In the genomic region with DNA sequence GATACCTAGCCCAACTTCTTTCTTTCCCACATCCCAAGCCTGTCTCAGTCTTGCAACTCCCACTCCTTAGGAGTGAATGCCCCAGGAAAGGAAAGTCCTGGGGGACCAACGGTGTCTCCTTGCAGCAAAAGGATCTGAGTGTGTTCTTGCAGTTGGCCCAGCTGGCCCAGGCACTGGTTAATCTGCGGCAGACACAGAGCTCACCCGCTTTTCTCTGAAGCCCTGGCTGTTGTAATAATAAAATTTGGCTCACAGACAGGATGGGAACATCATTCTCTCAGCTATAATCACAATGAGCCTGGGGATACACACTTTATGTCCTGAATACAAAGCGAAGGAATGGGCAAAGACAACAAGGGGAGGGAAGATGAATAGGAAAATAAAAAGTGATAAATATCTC, we compare ENCODE assay signal across 2 cellular contexts.
TF ChIP-seq lines count a peak whose summit lies in the region.

No MANE protein-coding gene starts in this region.

TF ChIP-seq in SK-N-SH treated with all-trans-retinoic acid at 6 μM for 48 hours, 23 proteins besides CTCF, POLR2A, EP300 and RAD21 (continued from another document):
- no peak for TF ChIP-seq BACH2 (CRISPR knock-in tag; IDR thresholded peaks at IDR 0.05; ENCODE audit: borderline replicate concordance)
- TF ChIP-seq TCF4 (CRISPR knock-in tag; IDR thresholded peaks at IDR 0.05; ENCODE audit: borderline replicate concordance) = no peak
- TF ChIP-seq, protein P1, sequence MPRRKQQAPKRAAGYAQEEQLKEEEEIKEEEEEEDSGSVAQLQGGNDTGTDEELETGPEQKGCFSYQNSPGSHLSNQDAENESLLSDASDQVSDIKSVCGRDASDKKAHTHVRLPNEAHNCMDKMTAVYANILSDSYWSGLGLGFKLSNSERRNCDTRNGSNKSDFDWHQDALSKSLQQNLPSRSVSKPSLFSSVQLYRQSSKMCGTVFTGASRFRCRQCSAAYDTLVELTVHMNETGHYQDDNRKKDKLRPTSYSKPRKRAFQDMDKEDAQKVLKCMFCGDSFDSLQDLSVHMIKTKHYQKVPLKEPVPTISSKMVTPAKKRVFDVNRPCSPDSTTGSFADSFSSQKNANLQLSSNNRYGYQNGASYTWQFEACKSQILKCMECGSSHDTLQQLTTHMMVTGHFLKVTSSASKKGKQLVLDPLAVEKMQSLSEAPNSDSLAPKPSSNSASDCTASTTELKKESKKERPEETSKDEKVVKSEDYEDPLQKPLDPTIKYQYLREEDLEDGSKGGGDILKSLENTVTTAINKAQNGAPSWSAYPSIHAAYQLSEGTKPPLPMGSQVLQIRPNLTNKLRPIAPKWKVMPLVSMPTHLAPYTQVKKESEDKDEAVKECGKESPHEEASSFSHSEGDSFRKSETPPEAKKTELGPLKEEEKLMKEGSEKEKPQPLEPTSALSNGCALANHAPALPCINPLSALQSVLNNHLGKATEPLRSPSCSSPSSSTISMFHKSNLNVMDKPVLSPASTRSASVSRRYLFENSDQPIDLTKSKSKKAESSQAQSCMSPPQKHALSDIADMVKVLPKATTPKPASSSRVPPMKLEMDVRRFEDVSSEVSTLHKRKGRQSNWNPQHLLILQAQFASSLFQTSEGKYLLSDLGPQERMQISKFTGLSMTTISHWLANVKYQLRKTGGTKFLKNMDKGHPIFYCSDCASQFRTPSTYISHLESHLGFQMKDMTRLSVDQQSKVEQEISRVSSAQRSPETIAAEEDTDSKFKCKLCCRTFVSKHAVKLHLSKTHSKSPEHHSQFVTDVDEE (CRISPR knock-in tag; IDR thresholded peaks at IDR 0.05) = no peak
- TF ChIP-seq, protein P2, sequence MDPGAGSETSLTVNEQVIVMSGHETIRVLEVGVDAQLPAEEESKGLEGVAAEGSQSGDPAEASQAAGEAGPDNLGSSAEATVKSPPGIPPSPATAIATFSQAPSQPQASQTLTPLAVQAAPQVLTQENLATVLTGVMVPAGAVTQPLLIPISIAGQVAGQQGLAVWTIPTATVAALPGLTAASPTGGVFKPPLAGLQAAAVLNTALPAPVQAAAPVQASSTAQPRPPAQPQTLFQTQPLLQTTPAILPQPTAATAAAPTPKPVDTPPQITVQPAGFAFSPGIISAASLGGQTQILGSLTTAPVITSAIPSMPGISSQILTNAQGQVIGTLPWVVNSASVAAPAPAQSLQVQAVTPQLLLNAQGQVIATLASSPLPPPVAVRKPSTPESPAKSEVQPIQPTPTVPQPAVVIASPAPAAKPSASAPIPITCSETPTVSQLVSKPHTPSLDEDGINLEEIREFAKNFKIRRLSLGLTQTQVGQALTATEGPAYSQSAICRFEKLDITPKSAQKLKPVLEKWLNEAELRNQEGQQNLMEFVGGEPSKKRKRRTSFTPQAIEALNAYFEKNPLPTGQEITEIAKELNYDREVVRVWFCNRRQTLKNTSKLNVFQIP (CRISPR knock-in tag; IDR thresholded peaks at IDR 0.05; ENCODE audit: borderline replicate concordance, low read depth) = no peak
- TF ChIP-seq, protein P3, sequence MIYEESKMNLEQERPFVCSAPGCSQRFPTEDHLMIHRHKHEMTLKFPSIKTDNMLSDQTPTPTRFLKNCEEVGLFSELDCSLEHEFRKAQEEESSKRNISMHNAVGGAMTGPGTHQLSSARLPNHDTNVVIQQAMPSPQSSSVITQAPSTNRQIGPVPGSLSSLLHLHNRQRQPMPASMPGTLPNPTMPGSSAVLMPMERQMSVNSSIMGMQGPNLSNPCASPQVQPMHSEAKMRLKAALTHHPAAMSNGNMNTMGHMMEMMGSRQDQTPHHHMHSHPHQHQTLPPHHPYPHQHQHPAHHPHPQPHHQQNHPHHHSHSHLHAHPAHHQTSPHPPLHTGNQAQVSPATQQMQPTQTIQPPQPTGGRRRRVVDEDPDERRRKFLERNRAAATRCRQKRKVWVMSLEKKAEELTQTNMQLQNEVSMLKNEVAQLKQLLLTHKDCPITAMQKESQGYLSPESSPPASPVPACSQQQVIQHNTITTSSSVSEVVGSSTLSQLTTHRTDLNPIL (CRISPR knock-in tag; IDR thresholded peaks at IDR 0.05; ENCODE audit: low read depth) = no peak
- TF ChIP-seq CSDC2 (CRISPR knock-in tag; IDR thresholded peaks at IDR 0.05) = no peak
- TF ChIP-seq, protein P4, sequence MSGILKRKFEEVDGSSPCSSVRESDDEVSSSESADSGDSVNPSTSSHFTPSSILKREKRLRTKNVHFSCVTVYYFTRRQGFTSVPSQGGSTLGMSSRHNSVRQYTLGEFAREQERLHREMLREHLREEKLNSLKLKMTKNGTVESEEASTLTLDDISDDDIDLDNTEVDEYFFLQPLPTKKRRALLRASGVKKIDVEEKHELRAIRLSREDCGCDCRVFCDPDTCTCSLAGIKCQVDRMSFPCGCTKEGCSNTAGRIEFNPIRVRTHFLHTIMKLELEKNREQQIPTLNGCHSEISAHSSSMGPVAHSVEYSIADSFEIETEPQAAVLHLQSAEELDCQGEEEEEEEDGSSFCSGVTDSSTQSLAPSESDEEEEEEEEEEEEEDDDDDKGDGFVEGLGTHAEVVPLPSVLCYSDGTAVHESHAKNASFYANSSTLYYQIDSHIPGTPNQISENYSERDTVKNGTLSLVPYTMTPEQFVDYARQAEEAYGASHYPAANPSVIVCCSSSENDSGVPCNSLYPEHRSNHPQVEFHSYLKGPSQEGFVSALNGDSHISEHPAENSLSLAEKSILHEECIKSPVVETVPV (CRISPR knock-in tag; IDR thresholded peaks at IDR 0.05) = no peak
- TF ChIP-seq ARNTL (CRISPR knock-in tag; IDR thresholded peaks at IDR 0.05; ENCODE audit: borderline replicate concordance, low read depth) = no peak

TF ChIP-seq in WTC11, 78 proteins besides CTCF, POLR2A, EP300 and RAD21 (continued from another document):
- TF ChIP-seq, protein P5, sequence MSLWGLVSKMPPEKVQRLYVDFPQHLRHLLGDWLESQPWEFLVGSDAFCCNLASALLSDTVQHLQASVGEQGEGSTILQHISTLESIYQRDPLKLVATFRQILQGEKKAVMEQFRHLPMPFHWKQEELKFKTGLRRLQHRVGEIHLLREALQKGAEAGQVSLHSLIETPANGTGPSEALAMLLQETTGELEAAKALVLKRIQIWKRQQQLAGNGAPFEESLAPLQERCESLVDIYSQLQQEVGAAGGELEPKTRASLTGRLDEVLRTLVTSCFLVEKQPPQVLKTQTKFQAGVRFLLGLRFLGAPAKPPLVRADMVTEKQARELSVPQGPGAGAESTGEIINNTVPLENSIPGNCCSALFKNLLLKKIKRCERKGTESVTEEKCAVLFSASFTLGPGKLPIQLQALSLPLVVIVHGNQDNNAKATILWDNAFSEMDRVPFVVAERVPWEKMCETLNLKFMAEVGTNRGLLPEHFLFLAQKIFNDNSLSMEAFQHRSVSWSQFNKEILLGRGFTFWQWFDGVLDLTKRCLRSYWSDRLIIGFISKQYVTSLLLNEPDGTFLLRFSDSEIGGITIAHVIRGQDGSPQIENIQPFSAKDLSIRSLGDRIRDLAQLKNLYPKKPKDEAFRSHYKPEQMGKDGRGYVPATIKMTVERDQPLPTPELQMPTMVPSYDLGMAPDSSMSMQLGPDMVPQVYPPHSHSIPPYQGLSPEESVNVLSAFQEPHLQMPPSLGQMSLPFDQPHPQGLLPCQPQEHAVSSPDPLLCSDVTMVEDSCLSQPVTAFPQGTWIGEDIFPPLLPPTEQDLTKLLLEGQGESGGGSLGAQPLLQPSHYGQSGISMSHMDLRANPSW (CRISPR knock-in tag; conservative IDR thresholded peaks at IDR 0.05; ENCODE audit: low read depth) = no peak
- TF ChIP-seq ZNF138 (CRISPR knock-in tag; conservative IDR thresholded peaks at IDR 0.05) = no peak
- TF ChIP-seq, protein P6, sequence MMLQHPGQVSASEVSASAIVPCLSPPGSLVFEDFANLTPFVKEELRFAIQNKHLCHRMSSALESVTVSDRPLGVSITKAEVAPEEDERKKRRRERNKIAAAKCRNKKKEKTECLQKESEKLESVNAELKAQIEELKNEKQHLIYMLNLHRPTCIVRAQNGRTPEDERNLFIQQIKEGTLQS (CRISPR knock-in tag; conservative IDR thresholded peaks at IDR 0.05) = no peak
- TF ChIP-seq ZNF396 (CRISPR knock-in tag; IDR thresholded peaks at IDR 0.05; ENCODE audit: borderline replicate concordance) = no peak
- no peak for TF ChIP-seq CBFB (CRISPR knock-in tag; IDR thresholded peaks at IDR 0.05; ENCODE audit: low read depth)
- no peak for TF ChIP-seq MXD4 (CRISPR knock-in tag; IDR thresholded peaks at IDR 0.05; ENCODE audit: borderline replicate concordance)
- no peak for TF ChIP-seq TCF7 (CRISPR knock-in tag; IDR thresholded peaks at IDR 0.05; ENCODE audit: low read depth)
- TF ChIP-seq NFATC4 (CRISPR knock-in tag; IDR thresholded peaks at IDR 0.05) = no peak
- TF ChIP-seq, protein P7, sequence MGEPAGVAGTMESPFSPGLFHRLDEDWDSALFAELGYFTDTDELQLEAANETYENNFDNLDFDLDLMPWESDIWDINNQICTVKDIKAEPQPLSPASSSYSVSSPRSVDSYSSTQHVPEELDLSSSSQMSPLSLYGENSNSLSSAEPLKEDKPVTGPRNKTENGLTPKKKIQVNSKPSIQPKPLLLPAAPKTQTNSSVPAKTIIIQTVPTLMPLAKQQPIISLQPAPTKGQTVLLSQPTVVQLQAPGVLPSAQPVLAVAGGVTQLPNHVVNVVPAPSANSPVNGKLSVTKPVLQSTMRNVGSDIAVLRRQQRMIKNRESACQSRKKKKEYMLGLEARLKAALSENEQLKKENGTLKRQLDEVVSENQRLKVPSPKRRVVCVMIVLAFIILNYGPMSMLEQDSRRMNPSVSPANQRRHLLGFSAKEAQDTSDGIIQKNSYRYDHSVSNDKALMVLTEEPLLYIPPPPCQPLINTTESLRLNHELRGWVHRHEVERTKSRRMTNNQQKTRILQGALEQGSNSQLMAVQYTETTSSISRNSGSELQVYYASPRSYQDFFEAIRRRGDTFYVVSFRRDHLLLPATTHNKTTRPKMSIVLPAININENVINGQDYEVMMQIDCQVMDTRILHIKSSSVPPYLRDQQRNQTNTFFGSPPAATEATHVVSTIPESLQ (CRISPR knock-in tag; IDR thresholded peaks at IDR 0.05) = no peak
- no peak for TF ChIP-seq NR1H2 (CRISPR knock-in tag; IDR thresholded peaks at IDR 0.05)
- TF ChIP-seq, protein P8, sequence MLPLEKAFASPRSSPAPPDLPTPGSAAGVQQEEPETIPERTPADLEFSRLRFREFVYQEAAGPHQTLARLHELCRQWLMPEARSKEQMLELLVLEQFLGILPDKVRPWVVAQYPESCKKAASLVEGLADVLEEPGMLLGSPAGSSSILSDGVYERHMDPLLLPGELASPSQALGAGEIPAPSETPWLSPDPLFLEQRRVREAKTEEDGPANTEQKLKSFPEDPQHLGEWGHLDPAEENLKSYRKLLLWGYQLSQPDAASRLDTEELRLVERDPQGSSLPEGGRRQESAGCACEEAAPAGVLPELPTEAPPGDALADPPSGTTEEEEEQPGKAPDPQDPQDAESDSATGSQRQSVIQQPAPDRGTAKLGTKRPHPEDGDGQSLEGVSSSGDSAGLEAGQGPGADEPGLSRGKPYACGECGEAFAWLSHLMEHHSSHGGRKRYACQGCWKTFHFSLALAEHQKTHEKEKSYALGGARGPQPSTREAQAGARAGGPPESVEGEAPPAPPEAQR (CRISPR knock-in tag; IDR thresholded peaks at IDR 0.05) = no peak
